8 cellular contexts compared by ENCODE assay signal in genomic region chr12:106247731-106248176, GRCh38. TPM values are rescaled to one million over a fixed set of nuclear protein-coding genes. Genes with fewer than 3 reads are reported as not detected.
A peak's percentile ranks its signal among the peaks of the same experiment; 100 is the strongest.
DNase-seq lines count a peak whose midpoint lies in the region; ATAC-seq and TF ChIP-seq lines count a peak whose summit lies in the region.

Gene CKAP4 (minus strand): TSS chr12:106248020. CDS start chr12:106247851, 169 bp downstream.

- POLR2A ChIA-PET in WTC11 (lab: Charles Lee), result interaction anchor here (1.1 kb wide), 1 partner anchor 109 kb away, joined by 4 read pairs; the partner anchor contains the start of gene NUAK1

- no peaks in the 10 kb centered on the region for H3K9me2 ChIP-seq in GM23338 (ENCODE audit: insufficient read depth)

- no peak within 1 kb of the TSS for H3K27ac ChIP-seq in GM23338 (ENCODE audit: low read depth)
- H3K27ac ChIP-seq in caudate nucleus (ENCODE audit: low read depth, low read length), result peak within 1 kb of the TSS; percentile 22
- peak within 1 kb of the TSS; percentile 78 to 100 (median 98) for H3K27ac ChIP-seq in skin epidermis

- peak within 1 kb of the TSS; percentile 85 for H3K4me3 ChIP-seq in GM23338
- H3K4me3 ChIP-seq in skin epidermis, result peak within 1 kb of the TSS; percentile 55 to 96 (median 77)

- peaks cover 26% of the 10 kb centered on the region; the same call in 1 of the 2 replicates for H3K4me1 ChIP-seq in GM23338 (ENCODE audit: insufficient read depth)

- TF ChIP-seq CTCF in GM23338 (conservative IDR thresholded peaks at IDR 0.05; ENCODE audit: low read depth in 2 of 2), result no peak
- TF ChIP-seq CTCF in WTC11 (IDR thresholded peaks at IDR 0.05), result no peak

- H3K9me3 Mint-ChIP-seq in GM23338, result no peaks in the 10 kb centered on the region
- no peaks in the 10 kb centered on the region for H3K9me3 Mint-ChIP-seq in WTC11

- peaks cover 24% of the 10 kb centered on the region for H3K79me2 ChIP-seq in GM23338 (replicated peaks; ENCODE audit: insufficient read depth)

- peaks cover 12% of the 10 kb centered on the region; the same call in 2 of the 3 replicates for H3K36me3 Mint-ChIP-seq in GM23338 (ENCODE audit: low read depth)
- H3K36me3 Mint-ChIP-seq in WTC11, result peaks cover 2% of the 10 kb centered on the region

- CTCF ChIA-PET in WTC11 (lab: Charles Lee), result interaction anchor here (0.9 to 1.2 kb wide), 4 partner anchors 21 to 109 kb away, joined by 3 to 6 read pairs (median 4); partner anchors contain the start of gene POLR3B

- H3K27me3 ChIP-seq in GM23338 (ENCODE audit: insufficient read depth), result 0 out of 2 replicates have a peak, but pooled peaks cover 6% of the 10 kb centered on the region

- H3K27ac Mint-ChIP-seq in GM23338, result no peak within 1 kb of the TSS
- no peak within 1 kb of the TSS for H3K27ac Mint-ChIP-seq in WTC11

- peaks cover 9% of the 10 kb centered on the region for H3K27me3 Mint-ChIP-seq in GM23338 (ENCODE audit: insufficient read depth, low read depth, poor library complexity)
- H3K27me3 Mint-ChIP-seq in WTC11 (ENCODE audit: low read depth), result no peaks in the 10 kb centered on the region

- peak within 1 kb of the TSS; percentile 96 for H3K4me2 ChIP-seq in GM23338

- peaks cover 10% of the 10 kb centered on the region; the same call in 1 of the 2 replicates for H4K20me1 ChIP-seq in GM23338 (replicated peaks; ENCODE audit: insufficient read depth)

- peak; percentile 95 for DNase-seq in GM03348 (ENCODE audit: low spot score)
- DNase-seq in GM23338 (ENCODE audit: low spot score), result peak; percentile 77
- DNase-seq in NCI-H1092 (lab: John Stamatoyannopoulos, UW), result peak; percentile 20
- peak; percentile 65 for DNase-seq in WTC11 (ENCODE audit: low spot score)
- DNase-seq in caudate nucleus (lab: John Stamatoyannopoulos, UW), result peak in 33 of 61 donors; percentile 7 to 66 (median 24)
- DNase-seq in iris pigment epithelial cell (ENCODE audit: low read depth), result peak; percentile 83
- no peak for DNase-seq in HT-29 (ENCODE audit: low spot score)

- peak within 1 kb of the TSS; percentile 82 for H3K4me3 Mint-ChIP-seq in GM23338
- peak within 1 kb of the TSS; percentile 73 for H3K4me3 Mint-ChIP-seq in WTC11

- H2AFZ ChIP-seq in GM23338, result peak within 1 kb of the TSS; percentile 99

- H3F3A ChIP-seq in GM23338 (replicated peaks; ENCODE audit: low read depth), result no peaks in the 10 kb centered on the region

- H3K4me1 Mint-ChIP-seq in GM23338, result peaks cover 29% of the 10 kb centered on the region
- H3K4me1 Mint-ChIP-seq in WTC11, result peaks cover 28% of the 10 kb centered on the region

- no peaks in the 10 kb centered on the region for H3K36me3 ChIP-seq in GM23338 (ENCODE audit: insufficient read depth)

- ATAC-seq in GM23338 (peak; percentile 52), WTC11 (peak; percentile 65)

TF ChIP-seq in GM23338, 12 proteins besides CTCF, POLR2A, EP300 and RAD21 (continues in another document):
- TF ChIP-seq REST (IDR thresholded peaks at IDR 0.05; ENCODE audit: unreplicated experiment), result no peak
- no peak for TF ChIP-seq JUNB (IDR thresholded peaks at IDR 0.05; ENCODE audit: unreplicated experiment)
- TF ChIP-seq ZNF331 (CRISPR knock-in tag; IDR thresholded peaks at IDR 0.05; ENCODE audit: low read depth), result no peak
- TF ChIP-seq EZH2 (IDR thresholded peaks at IDR 0.05; ENCODE audit: low read depth, unreplicated experiment), result no peak
- no peak for TF ChIP-seq POLR2AphosphoS5 (IDR thresholded peaks at IDR 0.05; ENCODE audit: low read depth)
- TF ChIP-seq NANOG (IDR thresholded peaks at IDR 0.05; ENCODE audit: borderline replicate concordance), result no peak

TF ChIP-seq in WTC11, 78 proteins besides CTCF, POLR2A, EP300 and RAD21:
- TF ChIP-seq ESRRA (CRISPR knock-in tag; IDR thresholded peaks at IDR 0.05; ENCODE audit: borderline replicate concordance) (0 out of 2 replicates have a peak, but pooled peaks have one; percentile 28), CREM (CRISPR knock-in tag; IDR thresholded peaks at IDR 0.05) (no peak), ZNF396 (CRISPR knock-in tag; IDR thresholded peaks at IDR 0.05; ENCODE audit: borderline replicate concordance) (no peak), SMAD3 (CRISPR knock-in tag; IDR thresholded peaks at IDR 0.05; ENCODE audit: borderline replicate concordance) (no peak), ZNF532 (CRISPR knock-in tag; IDR thresholded peaks at IDR 0.05; ENCODE audit: borderline replicate concordance) (no peak), NFATC4 (CRISPR knock-in tag; IDR thresholded peaks at IDR 0.05) (no peak), SP1 (CRISPR knock-in tag; conservative IDR thresholded peaks at IDR 0.05) (0 out of 2 replicates have a peak, but pooled peaks have one; percentile 21), ZNF219 (CRISPR knock-in tag; IDR thresholded peaks at IDR 0.05; ENCODE audit: borderline replicate concordance) (no peak), ERG (CRISPR knock-in tag; IDR thresholded peaks at IDR 0.05) (no peak), ZNF317 (CRISPR knock-in tag; IDR thresholded peaks at IDR 0.05; ENCODE audit: borderline replicate concordance, low read depth) (no peak), NFE2L1 (CRISPR knock-in tag; IDR thresholded peaks at IDR 0.05) (no peak), USF2 (CRISPR knock-in tag; IDR thresholded peaks at IDR 0.05) (no peak), ZNF423 (CRISPR knock-in tag; IDR thresholded peaks at IDR 0.05) (no peak)

RNA-seq across cellular contexts. Expression of gene CKAP4, which starts in this region (rescaled TPM):
- total RNA-seq in GM23338 (2014; rRNA removed; shearing (Covaris generic)), result 54.8 and 58.8 TPM in 2 replicates
- 32.3 and 35.2 TPM in 2 replicates for polyA plus RNA-seq in GM23338 (2016; fragmentation: Nextera tagmentation; extraction: Ambion mirVana)
- 67.2 to 69.6 TPM (median 67.8 TPM) in 3 replicates for total RNA-seq in WTC11 (2021)
- 8.1 and 9.1 TPM in 2 replicates for total RNA-seq in HT-29 (2014; rRNA removed; shearing (Covaris generic))
